In genomic region chr14:89586258-89587127, GRCh38 we compare ENCODE assay signal across 16 cellular contexts.
DNase-seq lines count a peak whose midpoint lies in the region; ATAC-seq and TF ChIP-seq lines count a peak whose summit lies in the region.
"Had no signal": no experiment of that assay in that cellular context is flagged by ENCODE, and none has a peak within 500 bp of the region (broad histone marks: within the 10 kb centered on the region; RNA-seq: fewer than 3 reads in every experiment).

No MANE protein-coding gene starts in this region.

- H3K36me3 Mint-ChIP-seq in CD4-positive, CD25-positive, alpha-beta regulatory T cell, result peaks cover 59% of the 10 kb centered on the region
- H3K36me3 Mint-ChIP-seq in mesothelial cell of epicardium, result peaks cover 48% of the 10 kb centered on the region

- no peaks in the 10 kb centered on the region for H3K27me3 Mint-ChIP-seq in CD4-positive, CD25-positive, alpha-beta regulatory T cell
- no peaks in the 10 kb centered on the region for H3K27me3 Mint-ChIP-seq in mesothelial cell of epicardium (ENCODE audit: low read depth)

- H3K9me3 ChIP-seq in CD4-positive, CD25-positive, alpha-beta regulatory T cell (ENCODE audit: control insufficient read depth in 2 of 2, low read length in 2 of 2), result no peaks in the 10 kb centered on the region

- H3K4me1 Mint-ChIP-seq in CD4-positive, CD25-positive, alpha-beta regulatory T cell, result peaks cover 48 to 85% (median 69%) of the 10 kb centered on the region in 4 donors
- no peaks in the 10 kb centered on the region for H3K4me1 Mint-ChIP-seq in mesothelial cell of epicardium

- H3K27ac Mint-ChIP-seq in CD4-positive, CD25-positive, alpha-beta regulatory T cell, result peak overlapping the region; percentile 1 to 62 (median 12)
- peak overlapping the region; percentile 18 for H3K27ac Mint-ChIP-seq in mesothelial cell of epicardium

- H3K4me3 Mint-ChIP-seq in CD4-positive, CD25-positive, alpha-beta regulatory T cell, result peak overlapping the region in 1 of 4 donors; percentile 22
- H3K4me3 Mint-ChIP-seq in mesothelial cell of epicardium, result no peak overlapping the region

- ATAC-seq in CD4-positive, CD25-positive, alpha-beta regulatory T cell (ENCODE audit: low read depth in 2 of 2), result no peak
- no peak for ATAC-seq in HG03469 (IDR thresholded peaks at IDR 0.05; ENCODE audit: unreplicated experiment)
- no peak for ATAC-seq in GM19463 (IDR thresholded peaks at IDR 0.05; ENCODE audit: unreplicated experiment)
- ATAC-seq in GM18868 (IDR thresholded peaks at IDR 0.05; ENCODE audit: unreplicated experiment), result no peak

- DNase-seq in Ammon's horn (ENCODE audit: low spot score) (peak; percentile 26), mesothelial cell of epicardium (ENCODE audit: low spot score in 2 of 2, unreplicated experiment in 2 of 2) (peak in 1 of 2 experiments; percentile 19)
- no peak for DNase-seq in CD4-positive, CD25-positive, alpha-beta regulatory T cell
- peak; percentile 17 for DNase-seq in activated CD8-positive, alpha-beta memory T cell treated with anti-CD3 and anti-CD28 coated beads, Interleukin-2, amount 50 U/mL, for 4 hours
- DNase-seq: activated gamma-delta T cell treated with Interleukin-2 at 50 U/mL for 16 hours; BE2C; DMS153; islet precursor cell; NCI-H146; NCI-H2227 treated with DMSO at 0.1 percent for 48 hours; stimulated activated CD4-positive, alpha-beta T cell treated with anti-CD3 and anti-CD28 coated beads, Interleukin-4, amount 100 ng/mL, for 1 hour; stimulated activated CD8-positive, alpha-beta memory T cell treated with anti-CD3 and anti-CD28 coated beads, Interleukin-4, amount 100 ng/mL, for 48 hours had no signal

- peak overlapping the region; percentile 8 for H3K27ac ChIP-seq in CD4-positive, CD25-positive, alpha-beta regulatory T cell (ENCODE audit: insufficient read depth, low read length, poor library complexity, severe bottlenecking)
- H3K27ac ChIP-seq: tibial nerve had no signal

- no peak overlapping the region for H3K4me3 ChIP-seq in CD4-positive, CD25-positive, alpha-beta regulatory T cell (ENCODE audit: low read depth, low read length)
- H3K4me3 ChIP-seq: tibial nerve had no signal

- H3K27me3 ChIP-seq in CD4-positive, CD25-positive, alpha-beta regulatory T cell (ENCODE audit: control insufficient read depth, insufficient read depth, low read length), result no peaks in the 10 kb centered on the region
- H3K27me3 ChIP-seq: BE2C, tibial nerve had no signal

- peaks cover 10% of the 10 kb centered on the region for H3K4me1 ChIP-seq in CD4-positive, CD25-positive, alpha-beta regulatory T cell (ENCODE audit: control insufficient read depth, insufficient read depth, low read length, poor library complexity, severe bottlenecking)
- H3K4me1 ChIP-seq: BE2C, tibial nerve had no signal

- TF ChIP-seq CTCF in mesothelial cell of epicardium (IDR thresholded peaks at IDR 0.05; ENCODE audit: unreplicated experiment), result no peak

- peaks cover 6% of the 10 kb centered on the region for H3K36me3 ChIP-seq in CD4-positive, CD25-positive, alpha-beta regulatory T cell (ENCODE audit: control insufficient read depth, insufficient read depth, low read length)
- H3K36me3 ChIP-seq: BE2C had no signal

- peaks cover 0 to 2% (median 0%) of the 10 kb centered on the region in 7 donors for H3K9me3 Mint-ChIP-seq in CD4-positive, CD25-positive, alpha-beta regulatory T cell
- peaks cover 25% of the 10 kb centered on the region for H3K9me3 Mint-ChIP-seq in mesothelial cell of epicardium

Comparison
In these comparisons a context has a peak if more than half of its experiments do, and no peak if none do; other contexts are left out.
1. DNase-seq: peak in Ammon's horn (single experiment) and activated CD8-positive, alpha-beta memory T cell treated with anti-CD3 and anti-CD28 coated beads, Interleukin-2, amount 50 U/mL, for 4 hours (single experiment); none in CD4-positive, CD25-positive, alpha-beta regulatory T cell (0 of 3).